8 cellular contexts compared by ENCODE assay signal in genomic region chr7:105675873-105676484, GRCh38.
DNase-seq lines count a peak whose midpoint lies in the region; ATAC-seq and TF ChIP-seq lines count a peak whose summit lies in the region.

No MANE protein-coding gene starts in this region.

- H3K79me1 ChIP-seq in H9 (ENCODE audit: insufficient read depth, low read depth, low read length, poor library complexity, severe bottlenecking): peaks cover 3% of the 10 kb centered on the region

- no peaks in the 10 kb centered on the region for H3K23me2 ChIP-seq in H9 (ENCODE audit: insufficient read length, low read depth, low read length, poor library complexity, severe bottlenecking)

- H2BK15ac ChIP-seq in H9 (ENCODE audit: low read depth, low read length): no peak overlapping the region

- no peak overlapping the region for H4K91ac ChIP-seq in H9 (ENCODE audit: insufficient read length, low read depth, low read length)

- peak overlapping the region; percentile 65 for H3K14ac ChIP-seq in H9 (ENCODE audit: insufficient read depth, low read length)

- H2AFZ ChIP-seq in H9 (ENCODE audit: low read length): no peak overlapping the region

- H3T11ph ChIP-seq in H9 (ENCODE audit: low read length): no peak overlapping the region

- no peak overlapping the region for H2BK120ac ChIP-seq in H9 (ENCODE audit: low read depth, low read length, poor library complexity, severe bottlenecking)

- H3K4me2 ChIP-seq in H9 (ENCODE audit: insufficient read depth, insufficient read length, low read length): no peak overlapping the region

- no peak overlapping the region for H3K9ac ChIP-seq in H9 (ENCODE audit: extremely low read depth, insufficient read length, low read length)

- no peak overlapping the region for H4K8ac ChIP-seq in H9 (replicated peaks; ENCODE audit: insufficient read length, low read depth, low read length)

- ATAC-seq in GM18909 (IDR thresholded peaks at IDR 0.05; ENCODE audit: poor library complexity, unreplicated experiment) (no peak), HG02852 (IDR thresholded peaks at IDR 0.05; ENCODE audit: unreplicated experiment) (no peak)

- no peak overlapping the region for H2BK5ac ChIP-seq in H9 (ENCODE audit: insufficient read length, low read length)

- no peaks in the 10 kb centered on the region for H3K27me3 ChIP-seq in H9 (ENCODE audit: insufficient read depth, low read length)

- no peak overlapping the region for H3K18ac ChIP-seq in H9 (ENCODE audit: insufficient read length, low read depth, low read length)

- H3K27me3 Mint-ChIP-seq in H9 (ENCODE audit: low read depth) (no peaks in the 10 kb centered on the region), progenitor cell of endocrine pancreas (no peaks in the 10 kb centered on the region)
- no peaks in the 10 kb centered on the region for H3K27me3 Mint-ChIP-seq in activated naive CD8-positive, alpha-beta T cell treated with anti-CD3 and anti-CD28 coated beads for 36 hours

- H3K23ac ChIP-seq in H9 (ENCODE audit: insufficient read length, low read depth, low read length): peak overlapping the region; percentile 79

- H4K20me1 ChIP-seq in H9 (ENCODE audit: control insufficient read depth, insufficient read depth, insufficient read length): no peaks in the 10 kb centered on the region

- no peaks in the 10 kb centered on the region for H3K9me3 ChIP-seq in H9 (ENCODE audit: control insufficient read depth, low read depth, low read length)

- H4K5ac ChIP-seq in H9 (ENCODE audit: insufficient read length, low read depth, low read length): no peak overlapping the region

- TF ChIP-seq CTCF in H9 (conservative IDR thresholded peaks at IDR 0.05) (no peak), progenitor cell of endocrine pancreas (IDR thresholded peaks at IDR 0.05; ENCODE audit: unreplicated experiment) (no peak)

- H2BK12ac ChIP-seq in H9 (ENCODE audit: insufficient read length, low read depth, low read length): no peak overlapping the region

- no peak overlapping the region for H2BK20ac ChIP-seq in H9 (ENCODE audit: low read depth, low read length, poor library complexity, severe bottlenecking)

- peaks cover 47 to 49% of the 10 kb centered on the region in 2 experiments for H3K4me1 Mint-ChIP-seq in H9
- H3K4me1 Mint-ChIP-seq in activated naive CD8-positive, alpha-beta T cell treated with anti-CD3 and anti-CD28 coated beads for 36 hours: peaks cover 64% of the 10 kb centered on the region
- peaks cover 10% of the 10 kb centered on the region for H3K4me1 Mint-ChIP-seq in progenitor cell of endocrine pancreas (ENCODE audit: low read depth)

- no peak overlapping the region; a peak in 2 of 7 replicates for H3K27ac Mint-ChIP-seq in H9
- H3K27ac Mint-ChIP-seq in activated naive CD8-positive, alpha-beta T cell treated with anti-CD3 and anti-CD28 coated beads for 36 hours: peak overlapping the region; percentile 80
- no peak overlapping the region for H3K27ac Mint-ChIP-seq in progenitor cell of endocrine pancreas

- H3K4me3 Mint-ChIP-seq in H9 (no peak overlapping the region), progenitor cell of endocrine pancreas (ENCODE audit: low read depth) (no peak overlapping the region)
- no peak overlapping the region for H3K4me3 Mint-ChIP-seq in activated naive CD8-positive, alpha-beta T cell treated with anti-CD3 and anti-CD28 coated beads for 36 hours

- H3K4me1 ChIP-seq in H9 (ENCODE audit: insufficient read depth, low read length): peaks cover 23% of the 10 kb centered on the region; the same call in 1 of the 2 replicates

- H2AK5ac ChIP-seq in H9 (ENCODE audit: insufficient read length, low read length): no peak overlapping the region

- peak overlapping the region; percentile 45; the same call in 1 of the 2 replicates for H3K4ac ChIP-seq in H9 (ENCODE audit: low read depth, low read length)

- H3K36me3 Mint-ChIP-seq in H9 (ENCODE audit: insufficient read depth in 1 of 3, low read depth in 3 of 3) (no peaks in the 10 kb centered on the region), progenitor cell of endocrine pancreas (ENCODE audit: insufficient read depth) (no peaks in the 10 kb centered on the region)
- H3K36me3 Mint-ChIP-seq in activated naive CD8-positive, alpha-beta T cell treated with anti-CD3 and anti-CD28 coated beads for 36 hours: peaks cover 3% of the 10 kb centered on the region

- H3K9me3 Mint-ChIP-seq in H9 (no peaks in the 10 kb centered on the region), progenitor cell of endocrine pancreas (ENCODE audit: low read depth) (no peaks in the 10 kb centered on the region)
- no peaks in the 10 kb centered on the region for H3K9me3 Mint-ChIP-seq in activated naive CD8-positive, alpha-beta T cell treated with anti-CD3 and anti-CD28 coated beads for 36 hours

- no peak overlapping the region for H3K27ac ChIP-seq in H9 (ENCODE audit: insufficient read length, low read depth, low read length)

- H3K56ac ChIP-seq in H9 (ENCODE audit: insufficient read length, low read depth, low read length): no peak overlapping the region

- H3K79me2 ChIP-seq in H9 (ENCODE audit: insufficient read depth, low read length): peaks cover 2% of the 10 kb centered on the region; the same call in 1 of the 2 replicates

- DNase-seq in H9 (no peak), T-helper 22 cell (ENCODE audit: low read depth) (peak; percentile 72), DMS 273 treated with DMSO at 0.1 percent for 48 hours (lab: John Stamatoyannopoulos, UW) (no peak), progenitor cell of endocrine pancreas (ENCODE audit: low spot score, unreplicated experiment) (no peak)
- peak; percentile 54 for DNase-seq in activated naive CD8-positive, alpha-beta T cell treated with anti-CD3 and anti-CD28 coated beads for 36 hours
- peak; percentile 20 to 32 (median 21) for DNase-seq in stimulated activated CD4-positive, alpha-beta T cell treated with anti-CD3 and anti-CD28 coated beads, TNF-alpha, amount 100 ng/mL, for 1 hour (ENCODE audit: low read depth in 3 of 3, low spot score in 1 of 3)

- no CpG with 5 or more reads among the region's 10 CpGs for WGBS in H9 (ENCODE audit: extremely low coverage, insufficient read length, low lambda C conversion rate)

Comparison
In these comparisons a context has a peak if more than half of its experiments do, and no peak if none do; other contexts are left out.
1. DNase-seq: peak in T-helper 22 cell (single experiment), activated naive CD8-positive, alpha-beta T cell treated with anti-CD3 and anti-CD28 coated beads for 36 hours (single experiment) and stimulated activated CD4-positive, alpha-beta T cell treated with anti-CD3 and anti-CD28 coated beads, TNF-alpha, amount 100 ng/mL, for 1 hour (3 of 3); none in H9 (single experiment), DMS 273 treated with DMSO at 0.1 percent for 48 hours (single experiment) and progenitor cell of endocrine pancreas (single experiment).